10 cellular contexts compared by ENCODE assay signal in genomic region chr15:40325700-40326099, GRCh38. TPM values are rescaled to one million over a fixed set of nuclear protein-coding genes. Genes with fewer than 3 reads are reported as not detected.
DNase-seq lines count a peak whose midpoint lies in the region; ATAC-seq and TF ChIP-seq lines count a peak whose summit lies in the region.
"Had no signal": no experiment of that assay in that cellular context is flagged by ENCODE, and none has a peak within 500 bp of the region (broad histone marks: within the 10 kb centered on the region; RNA-seq: fewer than 3 reads in every experiment).

No MANE protein-coding gene starts in this region.

- in situ Hi-C loops in KBM-7 (cut with MboI; ENCODE audit: low pct_unique_long_range_greater_than_20kb, low sequenced_read_pairs) (no loop called here), GM13976 (cut with MboI; ENCODE audit: low sequenced_read_pairs, unreplicated experiment) (no loop called here)

- intact Hi-C loops in ascending aorta (cut with DNase I): no loop called here
- intact Hi-C loops in psoas muscle (cut with DNase I): no loop called here

- DNase-seq in KBM-7: peak; percentile 41
- no peak for DNase-seq in ascending aorta (ENCODE audit: low spot score in 2 of 2)
- DNase-seq in psoas muscle: no peak
- DNase-seq in mesenteric fat pad (ENCODE audit: low spot score): no peak
- no peak for DNase-seq in GM13976 (ENCODE audit: low spot score)
- DNase-seq: activated naive CD4-positive, alpha-beta T cell treated with Interleukin-2 at 50 U/mL for 16 hours; NCI-H526 treated with DMSO at 0.1 percent for 48 hours; stimulated activated naive CD8-positive, alpha-beta T cell treated with anti-CD3 and anti-CD28 coated beads, Interleukin-15, Interleukin-2, amounts not matched to agents 100 U/mL and 50 U/mL, for 24 hours had no signal

- no peaks in the 10 kb centered on the region for H3K27me3 ChIP-seq in ascending aorta
- H3K27me3 ChIP-seq in psoas muscle (ENCODE audit: insufficient read depth in 3 of 3, low read length in 2 of 3): no peaks in the 10 kb centered on the region

- peak overlapping the region; percentile 74 to 82 for H3K4me3 ChIP-seq in ascending aorta
- H3K4me3 ChIP-seq in psoas muscle: peak overlapping the region; percentile 86

- H3K27ac ChIP-seq in ascending aorta (peak overlapping the region; percentile 98 to 99), psoas muscle (peak overlapping the region; percentile 86)

- no peaks in the 10 kb centered on the region for H3K36me3 ChIP-seq in ascending aorta
- H3K36me3 ChIP-seq in psoas muscle (ENCODE audit: insufficient read depth in 1 of 2, low read depth in 1 of 2): peaks cover 0 to 17% of the 10 kb centered on the region in 2 donors

- TF ChIP-seq CTCF in ascending aorta (IDR thresholded peaks at IDR 0.05): no peak
- TF ChIP-seq CTCF in psoas muscle (IDR thresholded peaks at IDR 0.05): no peak
- TF ChIP-seq CTCF in GM13976 (IDR thresholded peaks at IDR 0.05; ENCODE audit: borderline replicate concordance, control extremely low read depth, extremely low read depth, insufficient read depth, missing control alignments): no peak

- H3K4me1 ChIP-seq in ascending aorta: peaks cover 43 to 53% of the 10 kb centered on the region in 2 donors
- peaks cover 39% of the 10 kb centered on the region for H3K4me1 ChIP-seq in psoas muscle

- ATAC-seq in psoas muscle (no peak), GM21447 (IDR thresholded peaks at IDR 0.05; ENCODE audit: unreplicated experiment) (no peak)
- ATAC-seq: stimulated activated naive CD8-positive, alpha-beta T cell treated with anti-CD3 and anti-CD28 coated beads, Interleukin-15, Interleukin-2, amounts not matched to agents 100 U/mL and 50 U/mL, for 24 hours had no signal

- WGBS in psoas muscle, 3 donors: 83 to 89% (median 87%) methylated on average over 2 of the region's 2 CpGs

- H3K9me3 ChIP-seq in ascending aorta: no peaks in the 10 kb centered on the region
- H3K9me3 ChIP-seq in psoas muscle: no peaks in the 10 kb centered on the region

RNA-seq across cellular contexts. Expression of gene INAFM2, which starts 2.2 kb away (rescaled TPM):
- total RNA-seq in ascending aorta (69.8 TPM), psoas muscle (10 to 100 TPM; 22.3 to 32.4 (median 28.9) TPM), mesenteric fat pad (27.9 TPM)
- polyA plus RNA-seq in psoas muscle: 10 to 100 TPM in 1 of 3 donors, 1 to 10 TPM in 2; 5.8 to 14.5 (median 7.9) TPM

RNA-seq across cellular contexts. Expression of gene CCDC9B, which starts 15.0 kb away (rescaled TPM):
- total RNA-seq in ascending aorta (55.8 TPM), psoas muscle (100 to 1,000 TPM in 3 of 4 donors, 10 to 100 TPM in 1; 87.0 to 161 (median 129) TPM), mesenteric fat pad (10.6 TPM)
- polyA plus RNA-seq in psoas muscle: 10 to 100 TPM; 14.5 to 50.5 (median 23.2) TPM

RNA-seq across cellular contexts. Expression of gene PLCB2, which starts 18.0 kb away (rescaled TPM):
- total RNA-seq in ascending aorta (6.9 TPM), psoas muscle (1 to 10 TPM; 1.7 to 4.6 (median 3.5) TPM), mesenteric fat pad (31.9 TPM)
- polyA plus RNA-seq in psoas muscle: 1 to 10 TPM in 2 of 3 donors, under 1 TPM in 1; 0.73 to 2.0 (median 1.6) TPM

RNA-seq across cellular contexts. Expression of gene PHGR1, which starts 25.1 kb away (rescaled TPM):
- not detected for total RNA-seq in ascending aorta
- not detected for total RNA-seq in psoas muscle
- polyA plus RNA-seq in psoas muscle: 1 to 10 TPM in 2 of 3 donors, under 1 TPM in 1; 0.49 to 4.8 (median 1.4) TPM
- 2.7 TPM for total RNA-seq in mesenteric fat pad
- total RNA-seq: kidney epithelial cell had no signal

RNA-seq across cellular contexts. Expression of gene DISP2, which starts 32.3 kb away (rescaled TPM):
- total RNA-seq in ascending aorta (0.32 TPM), psoas muscle (1 to 10 TPM in 1 of 4 donors, under 1 TPM in 3; 0.05 to 2.4 (median 0.72) TPM), mesenteric fat pad (0.26 TPM)
- under 1 TPM; 0.42 to 0.79 (median 0.52) TPM for polyA plus RNA-seq in psoas muscle
